Comparison of ENCODE assay signal across 9 cellular contexts in genomic region chr12:108854453-108855283, GRCh38. TPM values are rescaled to one million over a fixed set of nuclear protein-coding genes. Genes with fewer than 3 reads are reported as not detected.
A peak's percentile ranks its signal among the peaks of the same experiment; 100 is the strongest.
DNase-seq lines count a peak whose midpoint lies in the region; ATAC-seq, FAIRE-seq and TF ChIP-seq lines count a peak whose summit lies in the region.
"Had no signal": no experiment of that assay in that cellular context is flagged by ENCODE, and none has a peak within 500 bp of the region (broad histone marks: within the 10 kb centered on the region; RNA-seq: fewer than 3 reads in every experiment).

No MANE protein-coding gene starts in this region.

- peak; percentile 16 for ATAC-seq in HG02798 (IDR thresholded peaks at IDR 0.05; ENCODE audit: poor library complexity, unreplicated experiment)
- ATAC-seq in HG02571 (IDR thresholded peaks at IDR 0.05; ENCODE audit: unreplicated experiment) = no peak

- H3K27me3 Mint-ChIP-seq in astrocyte (ENCODE audit: low read depth, unreplicated experiment) = no peaks in the 10 kb centered on the region

- no peak for FAIRE-seq in astrocyte (lab: Jason Lieb, UNC)
- FAIRE-seq: colon had no signal

- H4K20me1 ChIP-seq in astrocyte (ENCODE audit: insufficient read depth, low read length) = no peaks in the 10 kb centered on the region

- H3K27ac ChIP-seq in ACC112 (ENCODE audit: low read depth, low read length) (peak overlapping the region; percentile 99), astrocyte (ENCODE audit: low read depth, low read length) (peak overlapping the region; percentile 100), thymus (ENCODE audit: low read depth) (peak overlapping the region; percentile 83)
- no peak overlapping the region for H3K27ac ChIP-seq in effector memory CD4-positive, alpha-beta T cell (ENCODE audit: insufficient read depth, low read length, poor library complexity, severe bottlenecking)

- H3K9me3 Mint-ChIP-seq in astrocyte (ENCODE audit: unreplicated experiment) = peaks cover 3% of the 10 kb centered on the region

- peak overlapping the region; percentile 97 for H3K4me3 Mint-ChIP-seq in astrocyte (ENCODE audit: unreplicated experiment)

- H3K27me3 ChIP-seq in ACC112 (ENCODE audit: insufficient read depth, low read length) (no peaks in the 10 kb centered on the region), astrocyte (ENCODE audit: insufficient read depth, low read length) (no peaks in the 10 kb centered on the region), kidney epithelial cell (ENCODE audit: control insufficient read depth, insufficient read depth, low read length) (no peaks in the 10 kb centered on the region), thymus (ENCODE audit: control insufficient read depth, insufficient read depth) (no peaks in the 10 kb centered on the region)
- no peaks in the 10 kb centered on the region for H3K27me3 ChIP-seq in effector memory CD4-positive, alpha-beta T cell (replicated peaks; ENCODE audit: control insufficient read depth, insufficient read depth, low read length, poor library complexity, severe bottlenecking)

- H2AFZ ChIP-seq in ACC112 (ENCODE audit: low read length, unreplicated experiment) (no peak overlapping the region), astrocyte (ENCODE audit: low read depth, low read length) (no peak overlapping the region)

- H3K79me2 ChIP-seq in ACC112 (ENCODE audit: control insufficient read depth, insufficient read depth, low read length, unreplicated experiment) (peaks cover 58% of the 10 kb centered on the region), astrocyte (ENCODE audit: insufficient read depth, low read length) (peaks cover 67% of the 10 kb centered on the region)

- H3K36me3 ChIP-seq in ACC112 (ENCODE audit: insufficient read depth, low read length) (peaks cover 24% of the 10 kb centered on the region), astrocyte (ENCODE audit: insufficient read depth, low read length) (peaks cover 10% of the 10 kb centered on the region), kidney epithelial cell (ENCODE audit: control insufficient read depth, insufficient read depth, low read length) (peaks cover 3% of the 10 kb centered on the region), thymus (ENCODE audit: control insufficient read depth, insufficient read depth) (no peaks in the 10 kb centered on the region)
- H3K36me3 ChIP-seq in effector memory CD4-positive, alpha-beta T cell (ENCODE audit: control insufficient read depth, insufficient read depth, low read length) = no peaks in the 10 kb centered on the region

- H3K9ac ChIP-seq in astrocyte (ENCODE audit: low read length) = peak overlapping the region; percentile 100

- peaks cover 53% of the 10 kb centered on the region for H3K4me1 Mint-ChIP-seq in astrocyte (ENCODE audit: low read depth, unreplicated experiment)

- WGBS in thymus = 93% methylated on average over 13 of the region's 13 CpGs

- DNase-seq in astrocyte (ENCODE audit: low read depth) = peak; percentile 100
- peak; percentile 96 for DNase-seq in kidney epithelial cell (ENCODE audit: low read depth)
- no peak for DNase-seq in effector memory CD4-positive, alpha-beta T cell
- DNase-seq in stimulated activated CD4-positive, alpha-beta T cell treated with anti-CD3 and anti-CD28 coated beads, Interleukin-2, amount 100 ng/mL, for 24 hours = no peak

- H3K4me2 ChIP-seq in astrocyte (ENCODE audit: low read length) = peak overlapping the region; percentile 100

- no peak for TF ChIP-seq CTCF in astrocyte (IDR thresholded peaks at IDR 0.05; ENCODE audit: insufficient read depth, low read depth, low read length)
- no peak for TF ChIP-seq CTCF in kidney epithelial cell (IDR thresholded peaks at IDR 0.05; ENCODE audit: insufficient read depth, low read length, poor library complexity, severe bottlenecking)

- H3K36me3 Mint-ChIP-seq in astrocyte (ENCODE audit: low read depth, unreplicated experiment) = peaks cover 8% of the 10 kb centered on the region

- H3K4me1 ChIP-seq in ACC112 (ENCODE audit: control insufficient read depth, insufficient read depth, low read length, unreplicated experiment) (peaks cover 69% of the 10 kb centered on the region), astrocyte (ENCODE audit: insufficient read depth, low read length) (peaks cover 59% of the 10 kb centered on the region), thymus (ENCODE audit: control insufficient read depth, insufficient read depth, low read length) (peaks cover 3% of the 10 kb centered on the region)
- H3K4me1 ChIP-seq in effector memory CD4-positive, alpha-beta T cell (ENCODE audit: control insufficient read depth, insufficient read depth, low read length, poor library complexity, severe bottlenecking) = peaks cover 24% of the 10 kb centered on the region

- peak overlapping the region; percentile 94 for H3K4me3 ChIP-seq in ACC112 (ENCODE audit: low read depth, low read length)
- peak overlapping the region; percentile 99 for H3K4me3 ChIP-seq in astrocyte (ENCODE audit: insufficient read depth, low read depth, low read length)
- H3K4me3 ChIP-seq in kidney epithelial cell (ENCODE audit: low read depth, low read length) = no peak overlapping the region
- no peak overlapping the region for H3K4me3 ChIP-seq in thymus (ENCODE audit: low read length)
- no peak overlapping the region for H3K4me3 ChIP-seq in effector memory CD4-positive, alpha-beta T cell (ENCODE audit: insufficient read depth, low read depth, low read length, poor library complexity, severe bottlenecking)

- H3K9me3 ChIP-seq in astrocyte (ENCODE audit: insufficient read depth, low read depth, low read length) (peaks cover 2% of the 10 kb centered on the region), thymus (ENCODE audit: control insufficient read depth) (no peaks in the 10 kb centered on the region)
- H3K9me3 ChIP-seq in effector memory CD4-positive, alpha-beta T cell (ENCODE audit: control insufficient read depth, low read length) = no peaks in the 10 kb centered on the region

- peak overlapping the region; percentile 99 for H3K27ac Mint-ChIP-seq in astrocyte (ENCODE audit: unreplicated experiment)

RNA-seq across cellular contexts. Expression of gene SSH1, which starts 2.7 kb away (rescaled TPM):
- total RNA-seq in astrocyte (64.6 and 75.9 TPM in 2 replicates), kidney epithelial cell (18.6 and 21.4 TPM in 2 replicates)
- 5.1 TPM for polyA plus RNA-seq in thymus

RNA-seq across cellular contexts. Expression of gene DAO, which starts 25.2 kb away (rescaled TPM):
- total RNA-seq in astrocyte = not detected in 2 replicates
- total RNA-seq in kidney epithelial cell = not detected in 2 replicates
- polyA plus RNA-seq in thymus = 0.07 TPM

Comparison
In these comparisons a context has a peak if more than half of its experiments do, and no peak if none do; other contexts are left out.
1. H3K4me3 ChIP-seq: peak in ACC112 (single experiment) and astrocyte (single experiment); none in kidney epithelial cell (single experiment), thymus (single experiment) and effector memory CD4-positive, alpha-beta T cell (single experiment).
2. DNase-seq: peak in astrocyte (single experiment) and kidney epithelial cell (single experiment); none in effector memory CD4-positive, alpha-beta T cell (0 of 3) and stimulated activated CD4-positive, alpha-beta T cell treated with anti-CD3 and anti-CD28 coated beads, Interleukin-2, amount 100 ng/mL, for 24 hours (0 of 2).